Comparison of ENCODE assay signal across 12 cellular contexts in genomic region chr11:6574816-6575715, GRCh38.
"Had no signal": no experiment of that assay in that cellular context is flagged by ENCODE, and none has a peak within 500 bp of the region (broad histone marks: within the 10 kb centered on the region; RNA-seq: fewer than 3 reads in every experiment).

No MANE protein-coding gene starts in this region.

- H3K27ac ChIP-seq: adrenal gland, colonic mucosa, esophagus squamous epithelium, psoas muscle, vagina had no signal

- H3K9me3 Mint-ChIP-seq: activated naive CD4-positive, alpha-beta T cell treated with anti-CD3 and anti-CD28 coated beads, Interleukin-2, amount 50 U/mL, for 24 hours; neural crest cell had no signal

- H3K4me3 Mint-ChIP-seq: activated naive CD4-positive, alpha-beta T cell treated with anti-CD3 and anti-CD28 coated beads, Interleukin-2, amount 50 U/mL, for 24 hours; neural crest cell had no signal

- DNase-seq: activated T-cell treated with anti-CD3 and anti-CD28 coated beads, Interleukin-2, amount 50 U/mL, for 1 hour; adrenal gland; colonic mucosa; esophagus squamous epithelium; hypothalamus; psoas muscle; stimulated activated CD4-positive, alpha-beta T cell treated with anti-CD3 and anti-CD28 coated beads, Interleukin-1b, Interleukin-23, amount 100 ng/mL, for 48 hours; SW 1271 had no signal

- H3K4me3 ChIP-seq: adrenal gland, colonic mucosa, esophagus squamous epithelium, psoas muscle, tibial nerve, vagina had no signal

- H3K36me3 ChIP-seq: adrenal gland, colonic mucosa, vagina had no signal

- H3K4me1 Mint-ChIP-seq: activated naive CD4-positive, alpha-beta T cell treated with anti-CD3 and anti-CD28 coated beads, Interleukin-2, amount 50 U/mL, for 24 hours had no signal

- H3K27me3 ChIP-seq: adrenal gland, colonic mucosa, esophagus squamous epithelium, tibial nerve, vagina had no signal

- H3K9me3 ChIP-seq: adrenal gland, colonic mucosa, esophagus squamous epithelium, psoas muscle, tibial nerve, vagina had no signal

- H3K27ac Mint-ChIP-seq: activated naive CD4-positive, alpha-beta T cell treated with anti-CD3 and anti-CD28 coated beads, Interleukin-2, amount 50 U/mL, for 24 hours had no signal

- ATAC-seq: psoas muscle had no signal

- H3K4me1 ChIP-seq: colonic mucosa had no signal

- H3K27me3 Mint-ChIP-seq: activated naive CD4-positive, alpha-beta T cell treated with anti-CD3 and anti-CD28 coated beads, Interleukin-2, amount 50 U/mL, for 24 hours had no signal
